10 cellular contexts compared by ENCODE assay signal in genomic region chr2:68388358-68388757, GRCh38. TPM values are rescaled to one million over a fixed set of nuclear protein-coding genes. Genes with fewer than 3 reads are reported as not detected.
DNase-seq lines count a peak whose midpoint lies in the region; ATAC-seq, FAIRE-seq and TF ChIP-seq lines count a peak whose summit lies in the region.
"Had no signal": no experiment of that assay in that cellular context is flagged by ENCODE, and none has a peak within 500 bp of the region (broad histone marks: within the 10 kb centered on the region; RNA-seq: fewer than 3 reads in every experiment).

No MANE protein-coding gene starts in this region.

- CTCF ChIA-PET in CD8-positive, alpha-beta memory T cell (lab: Charles Lee), result interaction anchor here (1.1 kb wide), 1 partner anchor 28 kb away, joined by 3 read pairs; no protein-coding TSS in a partner anchor

- H3K36me3 ChIP-seq in CD8-positive, alpha-beta memory T cell (ENCODE audit: insufficient read depth, low read length), result peaks cover 17% of the 10 kb centered on the region
- H3K36me3 ChIP-seq in brain microvascular endothelial cell (replicated peaks), result no peaks in the 10 kb centered on the region

- POLR2A ChIA-PET in CD8-positive, alpha-beta memory T cell (lab: Charles Lee), result interaction anchor here (1.0 to 1.1 kb wide), 2 partner anchors 15 to 23 kb away, joined by 5 read pairs; no protein-coding TSS in a partner anchor

- H3K4me3 ChIP-seq in CD8-positive, alpha-beta memory T cell (ENCODE audit: low read length), result no peak overlapping the region
- no peak overlapping the region for H3K4me3 ChIP-seq in brain microvascular endothelial cell (ENCODE audit: low read depth, low read length)

- no peaks in the 10 kb centered on the region for H3K9me3 Mint-ChIP-seq in CD8-positive, alpha-beta memory T cell
- H3K9me3 Mint-ChIP-seq in activated naive CD8-positive, alpha-beta T cell treated with anti-CD3 and anti-CD28 coated beads, Interleukin-2, amount 50 U/mL, for 24 hours, result no peaks in the 10 kb centered on the region

- no peak for DNase-seq in CD8-positive, alpha-beta memory T cell
- DNase-seq in GM19239 (ENCODE audit: insufficient read length, low spot score), result no peak
- DNase-seq in activated naive CD8-positive, alpha-beta T cell treated with anti-CD3 and anti-CD28 coated beads, Interleukin-2, amount 50 U/mL, for 24 hours, result no peak
- no peak for DNase-seq in DMS53 treated with DMSO at 0.1 percent for 48 hours (lab: John Stamatoyannopoulos, UW; ENCODE audit: unreplicated experiment)
- no peak for DNase-seq in brain microvascular endothelial cell
- no peak for DNase-seq in NCI-H526 (lab: John Stamatoyannopoulos, UW)
- DNase-seq: NCI-H748 treated with DMSO at 0.1 percent for 48 hours had no signal

- peak; percentile 99 for FAIRE-seq in GM19239 (lab: Jason Lieb, UNC)

- no peak overlapping the region for H3K27ac ChIP-seq in CD8-positive, alpha-beta memory T cell (ENCODE audit: low read depth, low read length)
- H3K27ac ChIP-seq in brain microvascular endothelial cell, result no peak overlapping the region

- peak overlapping the region; percentile 83 to 98 (median 92) for H3K27ac Mint-ChIP-seq in CD8-positive, alpha-beta memory T cell
- peak overlapping the region; percentile 93 for H3K27ac Mint-ChIP-seq in activated naive CD8-positive, alpha-beta T cell treated with anti-CD3 and anti-CD28 coated beads, Interleukin-2, amount 50 U/mL, for 24 hours

- H3K4me1 Mint-ChIP-seq in CD8-positive, alpha-beta memory T cell, result peaks cover 72 to 94% (median 90%) of the 10 kb centered on the region in 3 donors
- peaks cover 65% of the 10 kb centered on the region for H3K4me1 Mint-ChIP-seq in activated naive CD8-positive, alpha-beta T cell treated with anti-CD3 and anti-CD28 coated beads, Interleukin-2, amount 50 U/mL, for 24 hours

- no peaks in the 10 kb centered on the region for H3K9me3 ChIP-seq in CD8-positive, alpha-beta memory T cell (ENCODE audit: low read length)

- peak; percentile 42 for ATAC-seq in HG03280 (IDR thresholded peaks at IDR 0.05; ENCODE audit: unreplicated experiment)
- peak; percentile 41 for ATAC-seq in activated naive CD8-positive, alpha-beta T cell treated with anti-CD3 and anti-CD28 coated beads, Interleukin-2, amount 50 U/mL, for 24 hours
- ATAC-seq in HG03039 (IDR thresholded peaks at IDR 0.05; ENCODE audit: unreplicated experiment), result no peak
- ATAC-seq: SK-N-SH treated with all-trans-retinoic acid at 6 μM for 48 hours had no signal

- no peak for TF ChIP-seq CTCF in brain microvascular endothelial cell (IDR thresholded peaks at IDR 0.05; ENCODE audit: low read depth, low read length, missing control alignments)

- peak overlapping the region; percentile 69 to 80 (median 77) for H3K4me3 Mint-ChIP-seq in CD8-positive, alpha-beta memory T cell
- peak overlapping the region; percentile 66 for H3K4me3 Mint-ChIP-seq in activated naive CD8-positive, alpha-beta T cell treated with anti-CD3 and anti-CD28 coated beads, Interleukin-2, amount 50 U/mL, for 24 hours

- peaks cover 49% of the 10 kb centered on the region for H3K4me1 ChIP-seq in CD8-positive, alpha-beta memory T cell (ENCODE audit: insufficient read depth, low read length)

- no peaks in the 10 kb centered on the region for H3K27me3 Mint-ChIP-seq in CD8-positive, alpha-beta memory T cell
- H3K27me3 Mint-ChIP-seq in activated naive CD8-positive, alpha-beta T cell treated with anti-CD3 and anti-CD28 coated beads, Interleukin-2, amount 50 U/mL, for 24 hours, result no peaks in the 10 kb centered on the region

- H3K27me3 ChIP-seq in CD8-positive, alpha-beta memory T cell (ENCODE audit: insufficient read depth, low read length, poor library complexity, severe bottlenecking), result no peaks in the 10 kb centered on the region
- peaks cover 8% of the 10 kb centered on the region for H3K27me3 ChIP-seq in brain microvascular endothelial cell (replicated peaks)

- in situ Hi-C loops in brain microvascular endothelial cell (cut with HindIII; ENCODE audit: low pct_ligation_motif_present, low sequenced_read_pairs), result no loop called here

- peaks cover 32 to 80% (median 57%) of the 10 kb centered on the region in 3 donors for H3K36me3 Mint-ChIP-seq in CD8-positive, alpha-beta memory T cell
- H3K36me3 Mint-ChIP-seq in activated naive CD8-positive, alpha-beta T cell treated with anti-CD3 and anti-CD28 coated beads, Interleukin-2, amount 50 U/mL, for 24 hours (ENCODE audit: low read depth), result peaks cover 15% of the 10 kb centered on the region

RNA-seq across cellular contexts. Expression of gene PLEK, which starts 23.3 kb away (rescaled TPM):
- total RNA-seq in CD8-positive, alpha-beta memory T cell, result 10 to 100 TPM; 21.3 to 23.0 TPM
- polyA plus RNA-seq in CD8-positive, alpha-beta memory T cell, result 135 TPM
